9 cellular contexts compared by ENCODE assay signal in genomic region chr22:31637375-31637937, GRCh38. TPM values are rescaled to one million over a fixed set of nuclear protein-coding genes. Genes with fewer than 3 reads are reported as not detected.
DNase-seq lines count a peak whose midpoint lies in the region; ATAC-seq and TF ChIP-seq lines count a peak whose summit lies in the region.
"Had no signal": no experiment of that assay in that cellular context is flagged by ENCODE, and none has a peak within 500 bp of the region (broad histone marks: within the 10 kb centered on the region; RNA-seq: fewer than 3 reads in every experiment).

No MANE protein-coding gene starts in this region.

- H2AFZ ChIP-seq in parathyroid adenoma, result no peak overlapping the region

- H3K9ac ChIP-seq in HUES64 (ENCODE audit: low read depth, low read length) (no peak overlapping the region), parathyroid adenoma (no peak overlapping the region)

- H3K4me1 ChIP-seq in HUES64 (ENCODE audit: insufficient read depth, low read length) (no peaks in the 10 kb centered on the region; the same call in 1 of the 2 replicates), parathyroid adenoma (peaks cover 2% of the 10 kb centered on the region)

- H3K4me2 ChIP-seq in parathyroid adenoma (ENCODE audit: low read length), result no peak overlapping the region

- ATAC-seq in GM19351 (IDR thresholded peaks at IDR 0.05; ENCODE audit: unreplicated experiment) (peak; percentile 58), HG02571 (IDR thresholded peaks at IDR 0.05; ENCODE audit: unreplicated experiment) (no peak)

- peaks cover 15% of the 10 kb centered on the region for H3K79me2 ChIP-seq in parathyroid adenoma

- TF ChIP-seq CTCF in AG04450 (IDR thresholded peaks at IDR 0.05; ENCODE audit: low read depth, low read length), result no peak
- TF ChIP-seq CTCF in parathyroid adenoma (IDR thresholded peaks at IDR 0.05), result no peak

- DNase-seq in AG04450 (ENCODE audit: low read depth, low spot score), result no peak
- DNase-seq in RKO (ENCODE audit: low spot score), result no peak
- DNase-seq in T1000 (lab: John Stamatoyannopoulos, UW), result no peak
- DNase-seq: DND-41 had no signal

- POLR2A ChIA-PET in AG04450 (lab: Yijun Ruan, JAX), result interaction anchor here (0.7 kb wide), 1 partner anchor 43 kb away, joined by 3 read pairs; no protein-coding TSS in a partner anchor

- peak overlapping the region; percentile 47 for H3K27ac ChIP-seq in AG04450 (ENCODE audit: low read depth, low read length)
- peak overlapping the region; percentile 1; the same call in 1 of the 2 replicates for H3K27ac ChIP-seq in HUES64 (ENCODE audit: low read depth, low read length)
- H3K27ac ChIP-seq in cingulate gyrus (ENCODE audit: low read depth, low read length), result peak overlapping the region; percentile 58
- H3K27ac ChIP-seq in parathyroid adenoma, result peak overlapping the region; percentile 57

- H3K9me3 ChIP-seq in AG04450 (ENCODE audit: control insufficient read depth, insufficient read depth, low read length) (no peaks in the 10 kb centered on the region), HUES64 (ENCODE audit: insufficient read depth, low read depth, low read length) (no peaks in the 10 kb centered on the region), parathyroid adenoma (ENCODE audit: control insufficient read depth, low read length) (no peaks in the 10 kb centered on the region)

- CTCF ChIA-PET in AG04450 (lab: Charles Lee), result interaction anchor here (0.6 to 10.9 kb wide), 3 partner anchors 54 to 81 kb away, joined by 3 to 167 read pairs (median 62); no protein-coding TSS in a partner anchor

- 0 out of 2 replicates have a peak, but pooled peaks cover 4% of the 10 kb centered on the region for H3K36me3 ChIP-seq in HUES64 (ENCODE audit: insufficient read depth, low read length)
- H3K36me3 ChIP-seq in parathyroid adenoma (ENCODE audit: control insufficient read depth, insufficient read depth, low read length), result no peaks in the 10 kb centered on the region

- WGBS in HUES64, result 90% methylated on average over 10 of the region's 10 CpGs

- H3K27me3 ChIP-seq in AG04450 (ENCODE audit: control insufficient read depth, insufficient read depth, low read length) (no peaks in the 10 kb centered on the region), HUES64 (ENCODE audit: insufficient read depth, low read length) (no peaks in the 10 kb centered on the region), parathyroid adenoma (ENCODE audit: control insufficient read depth, insufficient read depth, low read length) (no peaks in the 10 kb centered on the region)

- no peak overlapping the region for H3K4me3 ChIP-seq in AG04450 (ENCODE audit: low read depth, low read length)
- no peak overlapping the region for H3K4me3 ChIP-seq in HUES64 (ENCODE audit: low read length)
- no peak overlapping the region for H3K4me3 ChIP-seq in parathyroid adenoma (ENCODE audit: low read depth, low read length)

RNA-seq across cellular contexts. Expression of gene PISD, which starts 24.6 kb away (rescaled TPM):
- polyA plus RNA-seq in AG04450 (2011; rRNA removed), result 21.6 and 26.6 TPM in 2 replicates
- polyA minus RNA-seq in AG04450 (2011; rRNA and poly(A)+ RNA removed), result 21.9 and 44.5 TPM in 2 replicates
- 26.4 TPM for polyA plus RNA-seq in HUES64 (2013, experiment 1 of 2)
- 27.4 TPM for polyA plus RNA-seq in HUES64 (2013, experiment 2 of 2)

Comparison
In these comparisons a context has a peak if more than half of its experiments do, and no peak if none do; other contexts are left out.
1. H3K27ac ChIP-seq: peak in every context shown above with its lines; median percentile 58 in cingulate gyrus; 57 in parathyroid adenoma; 47 in AG04450; 1 in HUES64.